Comparison of ENCODE assay signal across 9 cellular contexts in genomic region chr4:80361329-80361900, GRCh38. TPM values are rescaled to one million over a fixed set of nuclear protein-coding genes. Genes with fewer than 3 reads are reported as not detected.
DNase-seq lines count a peak whose midpoint lies in the region; ATAC-seq and TF ChIP-seq lines count a peak whose summit lies in the region.
"Had no signal": no experiment of that assay in that cellular context is flagged by ENCODE, and none has a peak within 500 bp of the region (broad histone marks: within the 10 kb centered on the region; RNA-seq: fewer than 3 reads in every experiment).

No MANE protein-coding gene starts in this region.

- POLR2A ChIA-PET in CD4-positive, alpha-beta T cell (lab: Charles Lee) = no interaction called here
- POLR2A ChIA-PET in IMR-90 (lab: Charles Lee; ENCODE audit: unreplicated experiment) = no interaction called here

- no peak overlapping the region for H4K8ac ChIP-seq in IMR-90 (ENCODE audit: low read depth in 2 of 2, low read length in 2 of 2)

- H3K14ac ChIP-seq in IMR-90 (replicated peaks; ENCODE audit: low read depth, low read length) = no peak overlapping the region

- in situ Hi-C loops in IMR-90 (cut with MboI; ENCODE audit: low sequenced_read_pairs) = loop anchor here (5.0 kb wide), 2 partner anchors 631 to 681 kb away; no protein-coding TSS in a partner anchor

- DNase-seq in CD4-positive, alpha-beta T cell = no peak
- peak; percentile 41 for DNase-seq in IMR-90
- DNase-seq in kidney epithelial cell (ENCODE audit: low read depth) = no peak
- no peak for DNase-seq in activated T-cell treated with anti-CD3 and anti-CD28 coated beads, Interleukin-2, amount 50 U/mL, for 48 hours
- no peak for DNase-seq in activated T-cell treated with anti-CD3 and anti-CD28 coated beads for 4 hours
- DNase-seq in activated naive CD4-positive, alpha-beta T cell treated with anti-CD3 and anti-CD28 coated beads for 36 hours = no peak
- DNase-seq in GM19240 (ENCODE audit: insufficient read length, low spot score) = no peak

- no peak overlapping the region for H2BK5ac ChIP-seq in IMR-90 (ENCODE audit: low read depth, low read length, poor library complexity, severe bottlenecking)

- no peak for ATAC-seq in CD4-positive, alpha-beta T cell (ENCODE audit: poor library complexity)
- peak; percentile 56; the same call in 1 of the 2 replicates for ATAC-seq in IMR-90 (ENCODE audit: low read depth)

- H3K36me3 Mint-ChIP-seq in CD4-positive, alpha-beta T cell (ENCODE audit: low read depth) = no peaks in the 10 kb centered on the region
- no peaks in the 10 kb centered on the region for H3K36me3 Mint-ChIP-seq in activated naive CD4-positive, alpha-beta T cell treated with anti-CD3 and anti-CD28 coated beads for 36 hours (ENCODE audit: low read depth)

- H3K23ac ChIP-seq in IMR-90 (ENCODE audit: low read depth, low read length) = no peak overlapping the region

- no peak overlapping the region for H2BK20ac ChIP-seq in IMR-90 (ENCODE audit: low read depth, low read length)

- H3K9me3 Mint-ChIP-seq in CD4-positive, alpha-beta T cell = no peaks in the 10 kb centered on the region
- no peaks in the 10 kb centered on the region for H3K9me3 Mint-ChIP-seq in activated naive CD4-positive, alpha-beta T cell treated with anti-CD3 and anti-CD28 coated beads for 36 hours

- H4K91ac ChIP-seq in IMR-90 (ENCODE audit: insufficient read depth, low read depth, low read length) = no peak overlapping the region

- H3K9me3 ChIP-seq in CD4-positive, alpha-beta T cell (ENCODE audit: control insufficient read depth, low read length) = no peaks in the 10 kb centered on the region
- no peaks in the 10 kb centered on the region for H3K9me3 ChIP-seq in IMR-90 (ENCODE audit: control insufficient read depth, insufficient read depth, low read length)

- H4K20me1 ChIP-seq in IMR-90 (ENCODE audit: insufficient read depth, low read length) = no peaks in the 10 kb centered on the region

- no peak overlapping the region for H3K27ac Mint-ChIP-seq in CD4-positive, alpha-beta T cell
- no peak overlapping the region for H3K27ac Mint-ChIP-seq in activated naive CD4-positive, alpha-beta T cell treated with anti-CD3 and anti-CD28 coated beads for 36 hours

- H3K56ac ChIP-seq in IMR-90 (ENCODE audit: extremely low read depth, insufficient read depth, low read length) = no peak overlapping the region

- no peak overlapping the region for H2BK15ac ChIP-seq in IMR-90 (ENCODE audit: low read depth, low read length)

- H3K4ac ChIP-seq in IMR-90 (ENCODE audit: low read depth, low read length) = no peak overlapping the region

- H3K4me2 ChIP-seq in IMR-90 (ENCODE audit: low read depth, low read length) = no peak overlapping the region

- H3K18ac ChIP-seq in IMR-90 (ENCODE audit: low read depth, low read length) = no peak overlapping the region

- intact Hi-C loops in CD4-positive, alpha-beta T cell (cut with DNase I, micrococcal nuclease) = loop anchor here in 1 of 2 experiments (1.0 kb wide), 2 partner anchors 679 to 990 kb away; no protein-coding TSS in a partner anchor
- intact Hi-C loops in IMR-90 (cut with micrococcal nuclease) = loop anchor here (1.0 to 10.0 kb wide), 4 partner anchors 253 to 1409 kb away; no protein-coding TSS in a partner anchor
- intact Hi-C loops in activated naive CD4-positive, alpha-beta T cell treated with anti-CD3 and anti-CD28 coated beads for 36 hours (cut with micrococcal nuclease) = loop anchor here (1.0 to 10.0 kb wide), 2 partner anchors 423 to 679 kb away; no protein-coding TSS in a partner anchor

- no CpG with 5 or more reads among the region's 1 CpG for WGBS in IMR-90 (ENCODE audit: extremely low coverage in 2 of 2, insufficient read length in 1 of 2), 2 experiments

- dilution Hi-C loops in IMR-90 (cut with HindIII; ENCODE audit: low sequenced_read_pairs, unreplicated experiment) = loop anchor here (25.0 kb wide), 1 partner anchor 626 kb away; no protein-coding TSS in a partner anchor

- no peak overlapping the region for H3K9ac ChIP-seq in IMR-90 (ENCODE audit: low read depth, low read length)

- TF ChIP-seq RAD21 in IMR-90 (IDR thresholded peaks at IDR 0.05; ENCODE audit: low read length) = peak; percentile 75

- H3K4me1 ChIP-seq in IMR-90 (ENCODE audit: control insufficient read depth, insufficient read depth, low read length) = 0 out of 2 replicates have a peak, but pooled peaks cover 3% of the 10 kb centered on the region

- peaks cover 7% of the 10 kb centered on the region for H3K27me3 ChIP-seq in CD4-positive, alpha-beta T cell (ENCODE audit: control insufficient read depth, insufficient read depth, low read length)
- H3K27me3 ChIP-seq in IMR-90 (ENCODE audit: control insufficient read depth, insufficient read depth, low read length) (no peaks in the 10 kb centered on the region), kidney epithelial cell (ENCODE audit: control insufficient read depth, insufficient read depth, low read length) (peaks cover 2% of the 10 kb centered on the region)

- no peak overlapping the region for H2AK5ac ChIP-seq in IMR-90 (ENCODE audit: low read depth, low read length)

- no peaks in the 10 kb centered on the region for H3K9me1 ChIP-seq in IMR-90 (ENCODE audit: insufficient read depth, low read length)

- no peak overlapping the region for H2AFZ ChIP-seq in IMR-90 (replicated peaks; ENCODE audit: low read length, poor library complexity)

- no peak for TF ChIP-seq POLR2A in IMR-90 (IDR thresholded peaks at IDR 0.05; ENCODE audit: low read depth, low read length)

- peak; percentile 65 for TF ChIP-seq CTCF in CD4-positive, alpha-beta T cell (IDR thresholded peaks at IDR 0.05)
- peak; percentile 62 for TF ChIP-seq CTCF in IMR-90 (conservative IDR thresholded peaks at IDR 0.05; ENCODE audit: low read depth, low read length)
- 0 out of 2 replicates have a peak, but pooled peaks have one; percentile 7 for TF ChIP-seq CTCF in WI38 (IDR thresholded peaks at IDR 0.05; ENCODE audit: low read depth, low read length)
- peak; percentile 3 for TF ChIP-seq CTCF in kidney epithelial cell (IDR thresholded peaks at IDR 0.05; ENCODE audit: insufficient read depth, low read length, poor library complexity, severe bottlenecking)

- H3K27me3 Mint-ChIP-seq in CD4-positive, alpha-beta T cell = peaks cover 38% of the 10 kb centered on the region
- peaks cover 11% of the 10 kb centered on the region for H3K27me3 Mint-ChIP-seq in activated naive CD4-positive, alpha-beta T cell treated with anti-CD3 and anti-CD28 coated beads for 36 hours (ENCODE audit: low read depth)

- no TSS peak for BruUV-seq in IMR-90 (replicated peaks; lab: Mats Ljungman, UMichigan)

- H3K36me3 ChIP-seq in IMR-90 (ENCODE audit: control insufficient read depth, insufficient read depth, low read length) (no peaks in the 10 kb centered on the region), kidney epithelial cell (ENCODE audit: control insufficient read depth, insufficient read depth, low read length) (no peaks in the 10 kb centered on the region)

- H4K5ac ChIP-seq in IMR-90 (ENCODE audit: low read depth, low read length) = no peak overlapping the region

- no peaks in the 10 kb centered on the region for H3K79me1 ChIP-seq in IMR-90 (ENCODE audit: low read depth in 1 of 2, low read length in 2 of 2)

- peaks cover 6% of the 10 kb centered on the region for H3K4me1 Mint-ChIP-seq in CD4-positive, alpha-beta T cell (ENCODE audit: low read depth)
- H3K4me1 Mint-ChIP-seq in activated naive CD4-positive, alpha-beta T cell treated with anti-CD3 and anti-CD28 coated beads for 36 hours (ENCODE audit: low read depth) = peaks cover 5% of the 10 kb centered on the region

- H3K4me3 Mint-ChIP-seq in CD4-positive, alpha-beta T cell = no peak overlapping the region
- H3K4me3 Mint-ChIP-seq in activated naive CD4-positive, alpha-beta T cell treated with anti-CD3 and anti-CD28 coated beads for 36 hours = no peak overlapping the region

- H3K4me3 ChIP-seq in IMR-90 (ENCODE audit: insufficient read depth, low read depth, low read length) (no peak overlapping the region), WI38 (ENCODE audit: low read depth, low read length) (no peak overlapping the region), kidney epithelial cell (ENCODE audit: low read depth, low read length) (no peak overlapping the region)

- H2AK9ac ChIP-seq in IMR-90 (replicated peaks; ENCODE audit: low read depth, low read length, poor library complexity) = no peak overlapping the region

- CTCF ChIA-PET in CD4-positive, alpha-beta T cell (lab: Charles Lee) = interaction anchor here (1.0 to 1.6 kb wide), 2 partner anchors 691 to 991 kb away, joined by 3 read pairs; no protein-coding TSS in a partner anchor
- CTCF ChIA-PET in IMR-90 (lab: Yijun Ruan, JAX) = interaction anchor here (0.6 to 2.2 kb wide), 4 partner anchors 143 to 1048 kb away, joined by 3 to 25 read pairs (median 4); no protein-coding TSS in a partner anchor
- CTCF ChIA-PET in activated naive CD4-positive, alpha-beta T cell treated with anti-CD3 and anti-CD28 coated beads for 36 hours (lab: Charles Lee) = interaction anchor here (0.6 to 3.0 kb wide), 7 partner anchors 157 to 708 kb away, joined by 3 to 16 read pairs (median 4); no protein-coding TSS in a partner anchor

- H3K27ac ChIP-seq in CD4-positive, alpha-beta T cell (ENCODE audit: low read depth, low read length) = no peak overlapping the region
- H3K27ac ChIP-seq in IMR-90 (ENCODE audit: insufficient read depth, low read length) = no peak overlapping the region

- no peak overlapping the region for H2BK120ac ChIP-seq in IMR-90 (ENCODE audit: low read depth, low read length)

TF ChIP-seq in IMR-90, 13 proteins besides CTCF, POLR2A, EP300 and RAD21:
- TF ChIP-seq ELK1 (IDR thresholded peaks at IDR 0.05; ENCODE audit: borderline replicate concordance, low read depth, low read length) (no peak), SMC3 (IDR thresholded peaks at IDR 0.05; ENCODE audit: low read depth, low read length) (peak; percentile 65)

RNA-seq across cellular contexts. Expression of gene CFAP299, which starts 25.9 kb away (rescaled TPM):
- not detected for total RNA-seq in CD4-positive, alpha-beta T cell
- total RNA-seq in IMR-90 (2012; rRNA removed) (1.1 and 1.9 TPM in 2 replicates), kidney epithelial cell (not detected in 2 replicates)
- polyA plus RNA-seq in IMR-90 (2012; rRNA removed) = 0.76 and 1.0 TPM in 2 replicates
- 0.04 and 0.22 TPM in 2 replicates for polyA plus RNA-seq in IMR-90 (2012; cell fraction: cytosol; rRNA removed)
- 0.61 and 3.8 TPM in 2 replicates for polyA plus RNA-seq in IMR-90 (2012; cell fraction: nucleus; rRNA removed; ENCODE audit: low replicate concordance)
- total RNA-seq in activated naive CD4-positive, alpha-beta T cell treated with anti-CD3 and anti-CD28 coated beads for 36 hours = not detected
- total RNA-seq: subcutaneous adipose tissue had no signal

Comparison
In these comparisons a context has a peak if more than half of its experiments do, and no peak if none do; other contexts are left out.
1. CTCF ChIP-seq: peak in every context shown above with its lines; median percentile 65 in CD4-positive, alpha-beta T cell; 62 in IMR-90; 7 in WI38; 3 in kidney epithelial cell.